ENCODE assay signal across 8 cellular contexts in genomic region chr3:11717768-11718581, GRCh38.
DNase-seq lines count a peak whose midpoint lies in the region; ATAC-seq lines count a peak whose summit lies in the region.

No MANE protein-coding gene starts in this region.

- H4K8ac ChIP-seq in mesendoderm (ENCODE audit: low read depth, low read length) = no peak overlapping the region

- no peak overlapping the region for H2BK120ac ChIP-seq in mesendoderm (ENCODE audit: low read depth, low read length)

- H3K27me3 ChIP-seq in mesendoderm (ENCODE audit: insufficient read depth, low read length, poor library complexity) = no peaks in the 10 kb centered on the region

- H4K5ac ChIP-seq in mesendoderm (ENCODE audit: low read length) = no peak overlapping the region

- H3K36me3 Mint-ChIP-seq in central memory CD8-positive, alpha-beta T cell (ENCODE audit: insufficient read depth) = peaks cover 11% of the 10 kb centered on the region

- H3K9ac ChIP-seq in mesendoderm (ENCODE audit: low read length) = peak overlapping the region; percentile 5

- H3K4me2 ChIP-seq in mesendoderm (ENCODE audit: low read length) = peak overlapping the region; percentile 97

- peaks cover 8% of the 10 kb centered on the region for H3K4me1 ChIP-seq in mesendoderm (ENCODE audit: control insufficient read depth, low read depth, low read length)

- H3K9me3 Mint-ChIP-seq in central memory CD8-positive, alpha-beta T cell = no peaks in the 10 kb centered on the region

- no peaks in the 10 kb centered on the region for H3K27me3 Mint-ChIP-seq in central memory CD8-positive, alpha-beta T cell

- no peak overlapping the region for H3K27ac ChIP-seq in mesendoderm (ENCODE audit: low read depth, low read length)

- H3K4ac ChIP-seq in mesendoderm (ENCODE audit: low read depth, low read length) = no peak overlapping the region

- H3K79me2 ChIP-seq in mesendoderm (ENCODE audit: control insufficient read depth, insufficient read depth, low read length) = no peaks in the 10 kb centered on the region

- no peak overlapping the region for H3K18ac ChIP-seq in mesendoderm (ENCODE audit: low read length)

- no peak overlapping the region for H2BK5ac ChIP-seq in mesendoderm (ENCODE audit: low read length)

- no peak overlapping the region for H3K56ac ChIP-seq in mesendoderm (ENCODE audit: low read length)

- ATAC-seq in GM21390 (IDR thresholded peaks at IDR 0.05; ENCODE audit: unreplicated experiment) = peak; percentile 14
- ATAC-seq in central memory CD8-positive, alpha-beta T cell (replicated peaks; ENCODE audit: extremely low read depth, poor library complexity, severe bottlenecking) = no peak

- peaks cover 3% of the 10 kb centered on the region for H3K79me1 ChIP-seq in mesendoderm (ENCODE audit: low read length)

- H2BK15ac ChIP-seq in mesendoderm (replicated peaks; ENCODE audit: low read depth) = no peak overlapping the region

- in situ Hi-C loops in Caki2 (cut with HindIII; ENCODE audit: low pct_unique_long_range_greater_than_20kb, low sequenced_read_pairs) = no loop called here

- WGBS in mesendoderm (ENCODE audit: extremely low coverage, insufficient coverage, low lambda C conversion rate) = no CpG with 5 or more reads among the region's 9 CpGs

- H3K27ac Mint-ChIP-seq in central memory CD8-positive, alpha-beta T cell (ENCODE audit: low read depth) = peak overlapping the region; percentile 86

- peak overlapping the region; percentile 96 for H3K4me3 Mint-ChIP-seq in central memory CD8-positive, alpha-beta T cell

- no peaks in the 10 kb centered on the region for H3K36me3 ChIP-seq in mesendoderm (ENCODE audit: control insufficient read depth, insufficient read depth, low read length)

- no peak overlapping the region for H3K23ac ChIP-seq in mesendoderm (ENCODE audit: low read length)

- H3K4me1 Mint-ChIP-seq in central memory CD8-positive, alpha-beta T cell = peaks cover 15% of the 10 kb centered on the region

- H3K4me3 ChIP-seq in mesendoderm (ENCODE audit: low read length) = no peak overlapping the region

- DNase-seq in Caki2 (ENCODE audit: low read depth) (peak; percentile 54), LoVo (ENCODE audit: low spot score) (peak; percentile 5), mesendoderm (no peak), COR-L47 (lab: John Stamatoyannopoulos, UW) (no peak), Ammon's horn (ENCODE audit: low spot score) (no peak)
- DNase-seq in central memory CD8-positive, alpha-beta T cell (ENCODE audit: low spot score in 2 of 2) = no peak
- no peak for DNase-seq in stimulated activated CD4-positive, alpha-beta T cell treated with anti-CD3 and anti-CD28 coated beads, Interleukin-2, amount 100 ng/mL, for 24 hours

- H2AK5ac ChIP-seq in mesendoderm (ENCODE audit: low read length) = no peak overlapping the region

Comparison
In these comparisons a context has a peak if more than half of its experiments do, and no peak if none do; other contexts are left out.
1. DNase-seq: peak in Caki2 (single experiment) and LoVo (single experiment); none in central memory CD8-positive, alpha-beta T cell (0 of 2), mesendoderm (single experiment), stimulated activated CD4-positive, alpha-beta T cell treated with anti-CD3 and anti-CD28 coated beads, Interleukin-2, amount 100 ng/mL, for 24 hours (0 of 2), COR-L47 (single experiment) and Ammon's horn (single experiment).